11 cellular contexts compared by ENCODE assay signal in genomic region chr14:37116933-37117844, GRCh38. TPM values are rescaled to one million over a fixed set of nuclear protein-coding genes. Genes with fewer than 3 reads are reported as not detected.
DNase-seq lines count a peak whose midpoint lies in the region; ATAC-seq and TF ChIP-seq lines count a peak whose summit lies in the region.
"Had no signal": no experiment of that assay in that cellular context is flagged by ENCODE, and none has a peak within 500 bp of the region (broad histone marks: within the 10 kb centered on the region; RNA-seq: fewer than 3 reads in every experiment).

No MANE protein-coding gene starts in this region.

- H3K4me3 ChIP-seq in tibial artery, result no peak overlapping the region

- no peaks in the 10 kb centered on the region for H3K27me3 ChIP-seq in tibial artery

- H3K9me3 ChIP-seq in tibial artery, result peaks cover 0 to 5% (median 0%) of the 10 kb centered on the region in 3 donors

- ATAC-seq in esophagus mucosa (peak; percentile 72), HG03432 (IDR thresholded peaks at IDR 0.05; ENCODE audit: unreplicated experiment) (no peak), HG03108 (IDR thresholded peaks at IDR 0.05; ENCODE audit: unreplicated experiment) (no peak)

- peak; percentile 19 for DNase-seq in SIG-M5 treated with dmso at 0.1 percent for 504 hours (lab: John Stamatoyannopoulos, UW; ENCODE audit: unreplicated experiment)
- DNase-seq in SIG-M5 (lab: John Stamatoyannopoulos, UW), result no peak
- DNase-seq in NCI-H69 (lab: John Stamatoyannopoulos, UW), result peak; percentile 78
- no peak for DNase-seq in tibial artery
- no peak for DNase-seq in cerebellar cortex (ENCODE audit: low spot score)
- DNase-seq: amniotic stem cell; CD4-positive, CD25-positive, alpha-beta regulatory T cell; midbrain had no signal

- peaks cover 0 to 23% (median 0%) of the 10 kb centered on the region in 4 donors for H3K4me1 ChIP-seq in tibial artery

- intact Hi-C loops in tibial artery (cut with DNase I; ENCODE audit: low total_unique reads), result no loop called here

- no peaks in the 10 kb centered on the region for H3K36me3 ChIP-seq in tibial artery

- peak; percentile 54 to 59 for TF ChIP-seq CTCF in tibial artery (IDR thresholded peaks at IDR 0.05)

- peak overlapping the region in 1 of 2 donors; percentile 44 for H3K27ac ChIP-seq in tibial artery

RNA-seq across cellular contexts. Expression of gene SLC25A21, which starts 55.2 kb away (rescaled TPM):
- total RNA-seq in esophagus mucosa, result 0.80 TPM
- total RNA-seq: CD4-positive, CD25-positive, alpha-beta regulatory T cell had no signal

Comparison
In these comparisons a context has a peak if more than half of its experiments do, and no peak if none do; other contexts are left out.
1. DNase-seq: peak in SIG-M5 treated with dmso at 0.1 percent for 504 hours (single experiment) and NCI-H69 (single experiment); none in SIG-M5 (single experiment), tibial artery (0 of 2) and cerebellar cortex (single experiment).